Comparison of ENCODE assay signal across 6 cellular contexts in the genomic region with DNA sequence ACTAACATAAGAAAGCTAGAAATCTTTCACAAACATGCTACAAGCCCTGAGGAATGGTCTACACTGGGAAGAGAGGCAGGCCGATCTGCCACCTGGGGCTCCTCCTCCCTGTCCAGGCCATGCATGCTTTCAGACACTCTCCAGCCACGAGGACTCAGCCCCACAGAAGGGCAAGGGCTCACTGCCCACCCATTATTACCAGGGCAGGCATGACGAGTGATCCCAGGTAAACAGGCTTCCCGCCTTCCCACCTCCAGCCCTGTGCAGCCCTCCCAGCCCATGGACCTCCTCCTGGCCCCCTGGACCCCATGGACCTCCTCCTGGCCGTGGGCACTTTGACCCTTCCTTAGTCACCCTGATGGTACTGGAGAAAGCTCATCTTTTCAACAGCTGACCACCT.
"Had no signal": no experiment of that assay in that cellular context is flagged by ENCODE, and none has a peak within 500 bp of the region (broad histone marks: within the 10 kb centered on the region; RNA-seq: fewer than 3 reads in every experiment).

No MANE protein-coding gene starts in this region.

- H3K27ac Mint-ChIP-seq: GM23338, H9 had no signal

- H3K4me1 Mint-ChIP-seq: IgD-negative memory B cell had no signal

- H3K4me3 ChIP-seq: GM23338 had no signal

- DNase-seq: H9, HCEC 1CT had no signal

- H3K27ac ChIP-seq: HL-60 had no signal

- ATAC-seq: GM23338, HepG2 had no signal

- H3K4me3 Mint-ChIP-seq: GM23338, H9, IgD-negative memory B cell had no signal

- H3K9me3 Mint-ChIP-seq: GM23338, IgD-negative memory B cell had no signal
